Comparison of ENCODE assay signal across 24 cellular contexts in the genomic region with DNA sequence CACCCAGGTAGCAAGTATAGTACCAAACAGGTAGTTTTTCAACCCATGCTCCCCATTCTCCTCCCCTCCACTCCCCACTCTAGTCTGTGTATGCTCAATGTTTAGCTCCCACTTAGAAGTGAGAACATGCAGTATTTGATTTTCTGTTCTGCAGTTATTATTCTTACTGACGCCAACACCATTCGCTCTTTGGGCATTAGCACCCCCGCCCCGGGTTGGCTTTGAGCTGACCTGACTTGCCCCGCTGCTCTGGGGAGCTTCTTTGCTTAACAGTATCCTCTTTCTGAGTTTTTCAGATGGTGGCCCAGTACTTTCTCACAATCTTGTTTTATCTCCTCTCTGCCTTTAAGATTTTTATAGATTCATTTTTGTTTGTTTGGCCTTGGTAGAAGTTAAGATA.
DNase-seq lines count a peak whose midpoint lies in the region; ATAC-seq and TF ChIP-seq lines count a peak whose summit lies in the region.
"Had no signal": no experiment of that assay in that cellular context is flagged by ENCODE, and none has a peak within 500 bp of the region (broad histone marks: within the 10 kb centered on the region; RNA-seq: fewer than 3 reads in every experiment).

No MANE protein-coding gene starts in this region.

- peaks cover 21% of the 10 kb centered on the region for H3K4me1 ChIP-seq in mammary epithelial cell (ENCODE audit: insufficient read depth, low read length)
- H3K4me1 ChIP-seq: A549 had no signal

- H3K4me3 Mint-ChIP-seq in activated T-cell treated with anti-CD3 and anti-CD28 coated beads, Interleukin-2, amount 50 U/mL, for 72 hours = peak overlapping the region in 1 of 2 donors; percentile 4
- no peak overlapping the region for H3K4me3 Mint-ChIP-seq in activated T-cell treated with anti-CD3 and anti-CD28 coated beads, Interleukin-2, amount 50 U/mL, for 4 hours
- H3K4me3 Mint-ChIP-seq in mesothelial cell of epicardium = no peak overlapping the region
- H3K4me3 Mint-ChIP-seq: B cell, CD14-positive monocyte, IgD-negative memory B cell had no signal

- no peaks in the 10 kb centered on the region for H3K79me2 ChIP-seq in mammary epithelial cell (ENCODE audit: insufficient read depth, low read length)

- H3K36me3 Mint-ChIP-seq in activated T-cell treated with anti-CD3 and anti-CD28 coated beads, Interleukin-2, amount 50 U/mL, for 72 hours (ENCODE audit: insufficient read depth in 2 of 2) = no peaks in the 10 kb centered on the region
- H3K36me3 Mint-ChIP-seq in activated T-cell treated with anti-CD3 and anti-CD28 coated beads, Interleukin-2, amount 50 U/mL, for 4 hours (ENCODE audit: insufficient read depth) = no peaks in the 10 kb centered on the region
- no peaks in the 10 kb centered on the region for H3K36me3 Mint-ChIP-seq in mesothelial cell of epicardium
- H3K36me3 Mint-ChIP-seq: CD14-positive monocyte, IgD-negative memory B cell had no signal

- TF ChIP-seq CTCF in RWPE1 (conservative IDR thresholded peaks at IDR 0.05; ENCODE audit: low read depth) (no peak), mammary epithelial cell (conservative IDR thresholded peaks at IDR 0.05 in 1 of 2, IDR thresholded peaks at IDR 0.05 in 1 of 2; ENCODE audit: extremely low read depth in 1 of 2, insufficient read depth in 1 of 2, low read depth in 1 of 2, low read length in 2 of 2) (no peak), mesothelial cell of epicardium (IDR thresholded peaks at IDR 0.05; ENCODE audit: unreplicated experiment) (no peak), foreskin fibroblast (IDR thresholded peaks at IDR 0.05; ENCODE audit: low read depth, low read length) (no peak)

- H3K9me3 Mint-ChIP-seq in activated T-cell treated with anti-CD3 and anti-CD28 coated beads, Interleukin-2, amount 50 U/mL, for 72 hours = no peaks in the 10 kb centered on the region
- no peaks in the 10 kb centered on the region for H3K9me3 Mint-ChIP-seq in activated T-cell treated with anti-CD3 and anti-CD28 coated beads, Interleukin-2, amount 50 U/mL, for 4 hours
- H3K9me3 Mint-ChIP-seq in mesothelial cell of epicardium = peaks cover 7% of the 10 kb centered on the region

- H3K4me3 ChIP-seq in mammary epithelial cell (replicated peaks in 1 of 3; ENCODE audit: insufficient read depth in 1 of 3, low read depth in 2 of 3, low read length in 3 of 3) (no peak overlapping the region), foreskin fibroblast (ENCODE audit: low read depth in 1 of 2, low read length in 2 of 2) (no peak overlapping the region)
- H3K4me3 ChIP-seq: A549 had no signal

- no peaks in the 10 kb centered on the region for H3K9me3 ChIP-seq in mammary epithelial cell (replicated peaks; ENCODE audit: insufficient read depth, low read length)
- H3K9me3 ChIP-seq: A549 had no signal

- no peaks in the 10 kb centered on the region for H3K27me3 ChIP-seq in mammary epithelial cell (ENCODE audit: insufficient read depth, low read length)

- intact Hi-C loops in mammary epithelial cell (cut with micrococcal nuclease) = loop anchor here (1.0 kb wide), 1 partner anchor 28 kb away; no protein-coding TSS in a partner anchor

- H3K27ac Mint-ChIP-seq in activated T-cell treated with anti-CD3 and anti-CD28 coated beads, Interleukin-2, amount 50 U/mL, for 72 hours = peak overlapping the region; percentile 6
- H3K27ac Mint-ChIP-seq in mesothelial cell of epicardium = peak overlapping the region; percentile 11
- H3K27ac Mint-ChIP-seq: B cell, IgD-negative memory B cell had no signal

- H3K27me3 Mint-ChIP-seq in activated T-cell treated with anti-CD3 and anti-CD28 coated beads, Interleukin-2, amount 50 U/mL, for 72 hours (ENCODE audit: low read depth) = no peaks in the 10 kb centered on the region
- H3K27me3 Mint-ChIP-seq in activated T-cell treated with anti-CD3 and anti-CD28 coated beads, Interleukin-2, amount 50 U/mL, for 4 hours (ENCODE audit: low read depth) = no peaks in the 10 kb centered on the region
- no peaks in the 10 kb centered on the region for H3K27me3 Mint-ChIP-seq in mesothelial cell of epicardium (ENCODE audit: low read depth)

- CTCF ChIA-PET in RWPE1 (lab: Yijun Ruan, JAX) = no interaction called here
- CTCF ChIA-PET in mammary epithelial cell (lab: Charles Lee; ENCODE audit: low non-redundant PET) = no interaction called here

- WGBS in mammary epithelial cell (ENCODE audit: low coverage, missing lambda C conversion rate) = 100% methylated on average over 5 of the region's 5 CpGs

- BruUV-seq in mammary epithelial cell (replicated peaks; lab: Mats Ljungman, UMichigan) = no TSS peak

- peaks cover 12% of the 10 kb centered on the region for H3K4me1 Mint-ChIP-seq in activated T-cell treated with anti-CD3 and anti-CD28 coated beads, Interleukin-2, amount 50 U/mL, for 72 hours (ENCODE audit: low read depth)
- peaks cover 3% of the 10 kb centered on the region for H3K4me1 Mint-ChIP-seq in activated T-cell treated with anti-CD3 and anti-CD28 coated beads, Interleukin-2, amount 50 U/mL, for 4 hours (ENCODE audit: low read depth)
- peaks cover 31% of the 10 kb centered on the region for H3K4me1 Mint-ChIP-seq in mesothelial cell of epicardium
- H3K4me1 Mint-ChIP-seq: B cell had no signal

- no peak for ATAC-seq in activated T-cell treated with anti-CD3 and anti-CD28 coated beads, Interleukin-2, amount 50 U/mL, for 72 hours (replicated peaks in 1 of 2)
- ATAC-seq in activated T-cell treated with anti-CD3 and anti-CD28 coated beads, Interleukin-2, amount 50 U/mL, for 4 hours = no peak
- ATAC-seq: A549, HCT116 had no signal

- POLR2A ChIA-PET in RWPE1 (lab: Yijun Ruan, JAX; ENCODE audit: low non-redundant PET) = no interaction called here

- in situ Hi-C loops in mammary epithelial cell (cut with MboI; ENCODE audit: low sequenced_read_pairs in 2 of 2) = no loop called here

- dilution Hi-C loops in mammary epithelial cell (cut with HindIII; ENCODE audit: low sequenced_read_pairs) = no loop called here

- DNase-seq in activated T-cell treated with anti-CD3 and anti-CD28 coated beads, Interleukin-2, amount 50 U/mL, for 72 hours = no peak
- no peak for DNase-seq in activated T-cell treated with anti-CD3 and anti-CD28 coated beads, Interleukin-2, amount 50 U/mL, for 4 hours
- DNase-seq in RWPE1 (ENCODE audit: low spot score) = no peak
- no peak for DNase-seq in mammary epithelial cell
- DNase-seq in mesothelial cell of epicardium (ENCODE audit: low spot score in 2 of 2, unreplicated experiment in 2 of 2) = no peak
- DNase-seq in DMS153 treated with DMSO at 0.1 percent for 48 hours (lab: John Stamatoyannopoulos, UW; ENCODE audit: unreplicated experiment) = no peak
- no peak for DNase-seq in foreskin fibroblast
- no peak for DNase-seq in RKO (ENCODE audit: low spot score)
- DNase-seq: DMS53, GDM1, GOT3, Karpas-422, NCI-H1694, NCI-H2081, NCI-H2171, NCI-H345, NCI-H524 treated with DMSO at 0.1 percent for 48 hours, NCI-H82, SIG-M5 had no signal

- H3K9ac ChIP-seq in mammary epithelial cell (ENCODE audit: insufficient read depth, low read length) = no peak overlapping the region

- peak overlapping the region; percentile 94 for H3K27ac ChIP-seq in RWPE1
- H3K27ac ChIP-seq in mammary epithelial cell (ENCODE audit: insufficient read depth, low read depth, low read length) = peak overlapping the region; percentile 16
- H3K27ac ChIP-seq: A549 had no signal

- no peaks in the 10 kb centered on the region for H4K20me1 ChIP-seq in mammary epithelial cell (ENCODE audit: insufficient read depth, low read length)

- no peaks in the 10 kb centered on the region for H3K36me3 ChIP-seq in mammary epithelial cell (ENCODE audit: insufficient read depth, low read length)

- peak overlapping the region; percentile 89 for H2AFZ ChIP-seq in mammary epithelial cell (ENCODE audit: low read depth, low read length)

- H3K4me2 ChIP-seq in mammary epithelial cell (ENCODE audit: insufficient read depth, low read depth, low read length) = peak overlapping the region; percentile 47
- H3K4me2 ChIP-seq: A549 had no signal
